11 cellular contexts compared by ENCODE assay signal in the genomic region with DNA sequence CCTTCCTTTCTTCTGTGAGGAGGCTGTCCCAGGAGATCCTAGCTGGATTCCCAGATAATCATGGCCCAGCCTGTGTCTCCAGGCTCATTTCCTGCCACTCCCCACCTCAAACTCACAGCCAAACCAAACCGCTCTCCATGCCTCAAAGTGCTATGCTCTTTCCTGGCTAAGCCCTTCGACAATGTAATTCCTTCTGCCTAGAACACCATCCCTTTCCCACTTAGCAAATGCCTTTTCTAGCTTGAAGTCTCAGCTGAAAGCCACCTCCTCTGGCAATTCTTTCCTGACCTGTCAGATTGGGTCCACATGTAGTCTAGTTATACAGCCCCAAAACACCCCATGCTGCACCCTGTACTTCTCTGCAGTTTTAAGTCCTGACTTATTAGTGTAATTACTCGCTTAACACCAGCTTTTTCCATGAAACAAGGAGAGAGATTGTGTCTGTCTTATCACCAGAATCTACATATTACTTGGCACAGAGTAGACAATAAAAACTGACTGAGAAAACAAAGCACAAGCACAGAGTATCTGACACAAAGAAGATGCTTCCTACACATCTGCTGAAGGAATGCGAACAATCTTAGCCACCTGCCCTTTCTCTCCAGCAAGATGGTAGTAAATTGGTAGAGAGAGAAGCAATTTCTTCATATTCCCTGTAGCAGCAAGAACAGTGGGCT.
DNase-seq lines count a peak whose midpoint lies in the region; ATAC-seq and TF ChIP-seq lines count a peak whose summit lies in the region.
"Had no signal": no experiment of that assay in that cellular context is flagged by ENCODE, and none has a peak within 500 bp of the region (broad histone marks: within the 10 kb centered on the region; RNA-seq: fewer than 3 reads in every experiment).

No MANE protein-coding gene starts in this region.

- no peaks in the 10 kb centered on the region for H4K20me1 ChIP-seq in OCI-LY1 (ENCODE audit: insufficient read depth, low read length)

- peak overlapping the region; percentile 5; the same call in 1 of the 2 replicates for H3K4me3 ChIP-seq in ACC112 (ENCODE audit: low read depth, low read length)
- H3K4me3 ChIP-seq in OCI-LY1 (ENCODE audit: low read depth, low read length, poor library complexity, severe bottlenecking), result peak overlapping the region; percentile 24
- peak overlapping the region in 1 of 2 donors; percentile 13 for H3K4me3 ChIP-seq in mucosa of rectum (ENCODE audit: low read length in 2 of 2)

- H3K9ac ChIP-seq in OCI-LY1 (ENCODE audit: low read length), result peak overlapping the region; percentile 2; the same call in 1 of the 2 replicates
- H3K9ac ChIP-seq in mucosa of rectum (ENCODE audit: low read depth in 1 of 2, low read length in 2 of 2), result peak overlapping the region; percentile 4 to 39

- H2AFZ ChIP-seq in ACC112 (ENCODE audit: low read length, unreplicated experiment) (no peak overlapping the region), OCI-LY1 (ENCODE audit: low read length) (no peak overlapping the region)

- H3K4me1 ChIP-seq in ACC112 (ENCODE audit: control insufficient read depth, insufficient read depth, low read length, unreplicated experiment) (peaks cover 50% of the 10 kb centered on the region), OCI-LY1 (ENCODE audit: insufficient read depth, low read length, severe bottlenecking) (peaks cover 60% of the 10 kb centered on the region), mucosa of rectum (ENCODE audit: control insufficient read depth in 2 of 2, insufficient read depth in 2 of 2, low read length in 2 of 2) (peaks cover 37 to 43% of the 10 kb centered on the region in 2 donors)

- H3F3A ChIP-seq in OCI-LY1 (ENCODE audit: insufficient read depth, low read length), result no peaks in the 10 kb centered on the region

- ATAC-seq in HG02852 (IDR thresholded peaks at IDR 0.05; ENCODE audit: unreplicated experiment), result no peak

- H3K9me3 ChIP-seq in OCI-LY1 (ENCODE audit: low read length), result no peaks in the 10 kb centered on the region
- no peaks in the 10 kb centered on the region for H3K9me3 ChIP-seq in mucosa of rectum (ENCODE audit: control insufficient read depth in 2 of 2, low read length in 2 of 2)

- no peaks in the 10 kb centered on the region for H3K9me2 ChIP-seq in OCI-LY1 (ENCODE audit: low read depth, low read length)

- H3K27me3 ChIP-seq in ACC112 (ENCODE audit: insufficient read depth, low read length) (no peaks in the 10 kb centered on the region), OCI-LY1 (ENCODE audit: insufficient read depth, low read length) (no peaks in the 10 kb centered on the region), mucosa of rectum (ENCODE audit: control insufficient read depth in 2 of 2, insufficient read depth in 2 of 2, low read length in 2 of 2) (no peaks in the 10 kb centered on the region)

- H3K79me2 ChIP-seq in ACC112 (ENCODE audit: control insufficient read depth, insufficient read depth, low read length, unreplicated experiment) (peaks cover 89% of the 10 kb centered on the region), OCI-LY1 (ENCODE audit: insufficient read depth, low read length) (peaks cover 77% of the 10 kb centered on the region)

- H3K36me3 ChIP-seq in ACC112 (ENCODE audit: insufficient read depth, low read length) (no peaks in the 10 kb centered on the region), OCI-LY1 (ENCODE audit: insufficient read depth, low read length) (peaks cover 19% of the 10 kb centered on the region; the same call in 1 of the 2 replicates), mucosa of rectum (ENCODE audit: control insufficient read depth in 2 of 2, insufficient read depth in 2 of 2, low read length in 2 of 2) (peaks cover 0 to 5% of the 10 kb centered on the region in 2 donors)

- no peak for TF ChIP-seq CTCF in OCI-LY1 (IDR thresholded peaks at IDR 0.05; ENCODE audit: low read length)

- peak overlapping the region; percentile 57; the same call in 1 of the 2 replicates for H3K4me2 ChIP-seq in OCI-LY1 (ENCODE audit: low read length)

- DNase-seq in epithelial cell of prostate (ENCODE audit: low read depth, low spot score) (no peak), SKM-1 treated with dmso at 0.1 percent for 144 hours (lab: John Stamatoyannopoulos, UW; ENCODE audit: unreplicated experiment) (no peak), GDM1 (lab: John Stamatoyannopoulos, UW) (no peak), NCI-H510A (lab: John Stamatoyannopoulos, UW) (no peak)
- DNase-seq: NCI-H2081; stimulated activated CD4-positive, alpha-beta T cell treated with anti-CD3 and anti-CD28 coated beads, Interleukin-4, amount 100 ng/mL, for 24 hours; T-helper 9 cell had no signal

- H3K27ac ChIP-seq in ACC112 (ENCODE audit: low read depth, low read length), result peak overlapping the region; percentile 38; the same call in 1 of the 2 replicates
- H3K27ac ChIP-seq in OCI-LY1 (ENCODE audit: low read depth, low read length, poor library complexity, severe bottlenecking), result peak overlapping the region; percentile 52
- peak overlapping the region; percentile 63 for H3K27ac ChIP-seq in epithelial cell of prostate
- H3K27ac ChIP-seq in mucosa of rectum (ENCODE audit: low read depth in 2 of 2, low read length in 2 of 2), result peak overlapping the region; percentile 73 to 78
